20 cellular contexts compared by ENCODE assay signal in the genomic region with DNA sequence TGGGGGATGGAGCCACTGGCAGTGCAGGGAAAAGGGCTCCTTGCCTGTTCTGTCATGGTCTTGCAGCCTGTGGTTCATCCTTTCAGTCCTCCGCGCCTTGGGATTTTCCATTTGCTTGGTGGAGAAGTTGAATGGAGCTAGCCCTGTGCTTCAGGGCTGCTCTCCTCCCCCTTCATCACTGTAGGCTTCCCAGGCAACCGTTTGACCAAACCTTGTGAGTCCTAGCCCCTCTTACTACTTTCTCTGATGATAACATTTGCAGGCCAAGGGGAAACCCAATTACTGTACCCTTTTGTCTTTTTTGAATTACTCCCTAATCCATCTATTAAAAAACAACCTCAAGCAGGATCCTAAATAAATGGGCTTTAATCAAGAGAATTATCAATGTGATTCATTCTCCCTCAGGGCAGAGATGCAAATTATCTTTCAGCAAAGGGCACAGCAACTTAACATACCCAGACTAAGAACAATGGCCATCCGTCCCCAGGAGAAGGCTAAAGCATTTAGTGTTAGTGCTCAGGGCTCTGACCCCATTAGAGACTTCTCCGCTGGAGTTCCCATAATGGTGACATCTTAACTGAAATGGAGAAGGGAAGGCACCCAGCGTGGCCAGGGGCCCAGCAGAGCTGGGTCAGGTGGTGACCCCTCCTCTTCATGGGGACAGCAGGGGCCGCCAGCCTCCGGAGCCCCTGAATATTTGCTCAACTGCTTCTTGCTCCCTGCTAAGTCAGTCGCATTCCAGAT. TPM values are rescaled to one million over a fixed set of nuclear protein-coding genes. Genes with fewer than 3 reads are reported as not detected.
DNase-seq lines count a peak whose midpoint lies in the region; ATAC-seq, FAIRE-seq and TF ChIP-seq lines count a peak whose summit lies in the region.
"Had no signal": no experiment of that assay in that cellular context is flagged by ENCODE, and none has a peak within 500 bp of the region (broad histone marks: within the 10 kb centered on the region; RNA-seq: fewer than 3 reads in every experiment).

No MANE protein-coding gene starts in this region.

- no peaks in the 10 kb centered on the region for H3K79me2 ChIP-seq in H1 (ENCODE audit: control insufficient read depth in 1 of 2, insufficient read depth in 2 of 2, low read length in 2 of 2)

- WGBS in H1 (ENCODE audit: extremely low coverage in 1 of 2, insufficient coverage in 1 of 2, insufficient read length in 1 of 2, insufficient replicate concordance in 2 of 2, low coverage in 1 of 2, low lambda C conversion rate in 2 of 2, missing lambda C conversion rate in 1 of 2), 2 experiments, result 33% methylated on average over 9 of the region's 9 CpGs; no CpG with 5 or more reads in 1 of the 2 experiments

- peak; percentile 22 for DNase-seq in ELR (ENCODE audit: low read depth)
- peak; percentile 57 for DNase-seq in NCI-H146 (lab: John Stamatoyannopoulos, UW)
- peak in 1 of 2 experiments; percentile 59 for DNase-seq in H1 (ENCODE audit: low read depth in 1 of 2, low spot score in 2 of 2)
- DNase-seq in neural crest cell (ENCODE audit: low read depth, low spot score), result peak; percentile 27
- no peak for DNase-seq in Kasumi-1 (lab: John Stamatoyannopoulos, UW)
- DNase-seq in GM12891 (ENCODE audit: insufficient read length, low spot score), result no peak
- no peak for DNase-seq in vagina (ENCODE audit: extremely low spot score in 2 of 2)
- DNase-seq: activated CD4-positive, alpha-beta T cell treated with anti-CD3 and anti-CD28 coated beads, Interleukin-2, amount 50 U/mL, for 1 hour; activated naive CD4-positive, alpha-beta T cell treated with anti-CD3 and anti-CD28 coated beads, Interleukin-2, amount 50 U/mL, for 16 hours; activated T-cell treated with anti-CD3 and anti-CD28 coated beads, Interleukin-2, amount 50 U/mL, for 1 hour; CD8-positive, alpha-beta memory T cell; NCI-H2107; NCI-H774; stimulated activated naive CD8-positive, alpha-beta T cell treated with anti-CD3 and anti-CD28 coated beads, Interleukin-15, amount 100 ng/mL, for 72 hours had no signal

- peak overlapping the region; percentile 40 for H3K27ac Mint-ChIP-seq in neural crest cell (ENCODE audit: unreplicated experiment)
- H3K27ac Mint-ChIP-seq: CD8-positive, alpha-beta memory T cell; memory B cell had no signal

- peak overlapping the region in 1 of 2 experiments; percentile 22; a peak in 1 of 4 replicates for H3K4me2 ChIP-seq in H1 (ENCODE audit: insufficient read depth in 1 of 2, low read depth in 2 of 2, low read length in 2 of 2)

- no peak overlapping the region for H3K56ac ChIP-seq in H1 (replicated peaks; ENCODE audit: insufficient read length, low read depth, low read length)

- intact Hi-C loops in vagina (cut with DNase I), result no loop called here

- ATAC-seq in HG02885 (IDR thresholded peaks at IDR 0.05; ENCODE audit: poor library complexity, unreplicated experiment), result no peak
- ATAC-seq: stimulated activated naive CD8-positive, alpha-beta T cell treated with anti-CD3 and anti-CD28 coated beads, Interleukin-15, amount 100 ng/mL, for 72 hours had no signal

- H2BK12ac ChIP-seq in H1 (ENCODE audit: low read depth, low read length), result no peak overlapping the region

- peaks cover 56% of the 10 kb centered on the region for H3K4me1 Mint-ChIP-seq in neural crest cell
- H3K4me1 Mint-ChIP-seq: CD8-positive, alpha-beta memory T cell; memory B cell; stimulated activated naive CD8-positive, alpha-beta T cell treated with anti-CD3 and anti-CD28 coated beads, Interleukin-15, amount 100 ng/mL, for 72 hours had no signal

- H3K36me3 Mint-ChIP-seq in neural crest cell (ENCODE audit: low read depth), result no peaks in the 10 kb centered on the region
- H3K36me3 Mint-ChIP-seq: CD8-positive, alpha-beta memory T cell; memory B cell had no signal

- H3K27me3 Mint-ChIP-seq in neural crest cell (ENCODE audit: low read depth), result no peaks in the 10 kb centered on the region
- H3K27me3 Mint-ChIP-seq: memory B cell had no signal

- H4K20me1 ChIP-seq in H1 (replicated peaks in 1 of 2; ENCODE audit: control insufficient read depth in 1 of 2, insufficient read depth in 2 of 2, low read length in 2 of 2), result no peaks in the 10 kb centered on the region

- no peaks in the 10 kb centered on the region for H3K9me3 ChIP-seq in H1 (ENCODE audit: insufficient read depth in 2 of 2, low read depth in 1 of 2, low read length in 1 of 2)
- no peaks in the 10 kb centered on the region for H3K9me3 ChIP-seq in vagina

- no peak overlapping the region for H3K14ac ChIP-seq in H1 (ENCODE audit: insufficient read length)

- POLR2A ChIA-PET in H1 (lab: Charles Lee; ENCODE audit: partially characterized antibody), result interaction anchor here (2.3 kb wide), 1 partner anchor 41 kb away, joined by 10 read pairs; the partner anchor contains the start of gene RHOB

- H3K27me3 ChIP-seq in H1 (replicated peaks in 1 of 4; ENCODE audit: control insufficient read depth in 3 of 4, extremely low read depth in 1 of 4, insufficient read depth in 3 of 4, low read length in 3 of 4), result no peaks in the 10 kb centered on the region
- no peaks in the 10 kb centered on the region for H3K27me3 ChIP-seq in vagina
- H3K27me3 ChIP-seq: dorsolateral prefrontal cortex had no signal

- H2BK120ac ChIP-seq in H1 (replicated peaks; ENCODE audit: low read depth, low read length), result no peak overlapping the region

- 0 out of 2 replicates have a peak overlapping the region, but pooled peaks have one; percentile 76 for H2BK15ac ChIP-seq in H1 (ENCODE audit: low read length)

- no peaks in the 10 kb centered on the region for H3K79me1 ChIP-seq in H1 (ENCODE audit: low read depth, low read length)

- peak overlapping the region; percentile 35 for H3K4me3 Mint-ChIP-seq in neural crest cell
- H3K4me3 Mint-ChIP-seq: CD8-positive, alpha-beta memory T cell; memory B cell; stimulated activated naive CD8-positive, alpha-beta T cell treated with anti-CD3 and anti-CD28 coated beads, Interleukin-15, amount 100 ng/mL, for 72 hours had no signal

- no peak overlapping the region for H2BK20ac ChIP-seq in H1 (ENCODE audit: low read length)

- no peak overlapping the region; the same call in 1 of the 2 replicates for H3K18ac ChIP-seq in H1 (ENCODE audit: extremely low read depth, low read length)

- no peaks in the 10 kb centered on the region for H3K9me3 Mint-ChIP-seq in neural crest cell
- H3K9me3 Mint-ChIP-seq: CD8-positive, alpha-beta memory T cell; memory B cell; stimulated activated naive CD8-positive, alpha-beta T cell treated with anti-CD3 and anti-CD28 coated beads, Interleukin-15, amount 100 ng/mL, for 72 hours had no signal

- CTCF ChIA-PET in H1 (lab: Charles Lee; ENCODE audit: partially characterized antibody), result interaction anchor here (1.1 to 1.8 kb wide), 7 partner anchors 39 to 149 kb away, joined by 3 to 7 read pairs (median 3); no protein-coding TSS in a partner anchor

- TF ChIP-seq CTCF in H1 (IDR thresholded peaks at IDR 0.05; ENCODE audit: control extremely low read depth in 1 of 3, insufficient read depth in 1 of 3, low read depth in 1 of 3, low read length in 3 of 3) (no peak), neural crest cell (conservative IDR thresholded peaks at IDR 0.05) (no peak), vagina (IDR thresholded peaks at IDR 0.05) (no peak)

- TF ChIP-seq EP300 in H1 (IDR thresholded peaks at IDR 0.05; ENCODE audit: borderline replicate concordance in 1 of 2, low read depth in 2 of 2, low read length in 2 of 2), result no peak

- no peaks in the 10 kb centered on the region for H3K23me2 ChIP-seq in H1 (ENCODE audit: low read depth, low read length)

- H3K4me3 ChIP-seq in H1 (ENCODE audit: extremely low read depth in 1 of 4, insufficient read depth in 2 of 4, low read depth in 3 of 4, low read length in 4 of 4) (peak overlapping the region in 1 of 4 experiments; percentile 1; a peak in 1 of 8 replicates), vagina (no peak overlapping the region)
- H3K4me3 ChIP-seq: dorsolateral prefrontal cortex had no signal

- H3K23ac ChIP-seq in H1 (ENCODE audit: insufficient read length), result no peak overlapping the region

- no peak for TF ChIP-seq POLR2A in H1 (IDR thresholded peaks at IDR 0.05; ENCODE audit: control extremely low read depth in 1 of 2, low read depth in 2 of 2, low read length in 2 of 2)
- TF ChIP-seq POLR2A in GM12891 (IDR thresholded peaks at IDR 0.05; ENCODE audit: low read depth, low read length), result no peak
- no peak for TF ChIP-seq POLR2A in vagina (IDR thresholded peaks at IDR 0.05)

- H2AK5ac ChIP-seq in H1 (ENCODE audit: low read depth, low read length), result no peak overlapping the region

- peak overlapping the region; percentile 31; the same call in 1 of the 2 replicates for H4K8ac ChIP-seq in H1 (ENCODE audit: extremely low read depth, insufficient read depth, low read length)

- H2AFZ ChIP-seq in H1 (ENCODE audit: low read length), result no peak overlapping the region

- H4K91ac ChIP-seq in H1 (replicated peaks; ENCODE audit: insufficient read length, low read length), result no peak overlapping the region

- H3K4ac ChIP-seq in H1 (replicated peaks; ENCODE audit: insufficient read length, low read depth, low read length), result no peak overlapping the region

- no peak overlapping the region for H2BK5ac ChIP-seq in H1 (ENCODE audit: low read depth, low read length)

- no peak overlapping the region for H4K5ac ChIP-seq in H1 (ENCODE audit: insufficient read length, low read depth, low read length)

- FAIRE-seq in H1 (lab: Jason Lieb, UNC), result no peak
- no peak for FAIRE-seq in GM12891 (lab: Jason Lieb, UNC)
- FAIRE-seq: bronchial epithelial cell, keratinocyte, TTC549 had no signal

- no peaks in the 10 kb centered on the region for H3K36me3 ChIP-seq in H1 (ENCODE audit: control insufficient read depth in 2 of 4, insufficient read depth in 4 of 4, low read length in 3 of 4)
- H3K36me3 ChIP-seq in vagina, result no peaks in the 10 kb centered on the region

- no peak overlapping the region for H3K9ac ChIP-seq in H1 (replicated peaks in 1 of 4; ENCODE audit: extremely low read depth in 1 of 4, low read depth in 3 of 4, low read length in 3 of 4)

- 0 out of 4 replicates have a peak, but pooled peaks of 1 of the 2 experiments have one; percentile 5 for TF ChIP-seq RAD21 in H1 (IDR thresholded peaks at IDR 0.05 in 1 of 2, conservative IDR thresholded peaks at IDR 0.05 in 1 of 2; ENCODE audit: low read depth in 2 of 2, low read length in 2 of 2)

- H3K27ac ChIP-seq in H1 (ENCODE audit: low read depth, low read length) (no peak overlapping the region), vagina (no peak overlapping the region)

- H3K4me1 ChIP-seq in H1 (replicated peaks in 1 of 4; ENCODE audit: control insufficient read depth in 3 of 4, insufficient read depth in 4 of 4, low read length in 3 of 4) (peaks cover 9 to 16% (median 14%) of the 10 kb centered on the region in 4 experiments), vagina (peaks cover 44% of the 10 kb centered on the region)

RNA-seq across cellular contexts. Expression of gene RHOB, which starts 40.7 kb away (rescaled TPM):
- 9.5 and 13.5 TPM in 2 replicates for total RNA-seq in H1 (2021; fragmentation: NEBNext Ultra II Directional; extraction: Animal tissue kit (Norgen Biotek cat#: 25700))
- polyA plus RNA-seq in H1 (2011; rRNA removed), result 9.3 and 17.8 TPM in 2 replicates
- polyA plus RNA-seq in H1 (2011; cell fraction: cytosol; rRNA removed), result 12.2 TPM
- 12.4 TPM for polyA plus RNA-seq in H1 (2011; cell fraction: nucleus; rRNA removed)
- 6.7 to 9.6 TPM (median 7.6 TPM) in 4 replicates for polyA plus RNA-seq in H1 (2012, experiment 1 of 2)
- 14.3 TPM for polyA plus RNA-seq in H1 (2012, experiment 2 of 2)
- 5.4 TPM for polyA plus RNA-seq in H1 (2013, experiment 1 of 2)
- polyA plus RNA-seq in H1 (2013, experiment 2 of 2), result 5.6 TPM
- 3.1 and 4.1 TPM in 2 replicates for polyA minus RNA-seq in H1 (2011; rRNA and poly(A)+ RNA removed)
- 12.4 TPM for polyA minus RNA-seq in H1 (2011; cell fraction: cytosol; rRNA and poly(A)+ RNA removed)
- 40.4 TPM for polyA minus RNA-seq in H1 (2011; cell fraction: nucleus; rRNA and poly(A)+ RNA removed)
- total RNA-seq in neural crest cell (146 and 150 TPM in 2 replicates), vagina (1,771 TPM)
- 12.7 TPM for polyA plus RNA-seq in GM12891 (2012; ENCODE audit: low read depth, missing spikeins)

Comparison
In these comparisons a context has a peak if more than half of its experiments do, and no peak if none do; other contexts are left out.
1. DNase-seq: peak in ELR (single experiment), NCI-H146 (single experiment) and neural crest cell (single experiment); none in Kasumi-1 (0 of 2), GM12891 (single experiment) and vagina (0 of 2).
2. RNA of gene RHOB, which starts 40.7 kb away (total RNA-seq): 1,771 TPM in vagina (single experiment) and 146 to 150 TPM in neural crest cell; 9.5 to 13.5 TPM in H1; every median in the first group is over 10 times any median in the second.